ENCODE assay signal across 3 cellular contexts in genomic region chr12:116739381-116739887, GRCh38.
TF ChIP-seq lines count a peak whose summit lies in the region.

No MANE protein-coding gene starts in this region.

TF ChIP-seq in SK-N-SH, 30 proteins besides CTCF, POLR2A, EP300 and RAD21:
- TF ChIP-seq USF1 (IDR thresholded peaks at IDR 0.05; ENCODE audit: borderline replicate concordance, low read depth), result no peak
- TF ChIP-seq ZBTB33 (IDR thresholded peaks at IDR 0.05; ENCODE audit: borderline replicate concordance, low read depth), result no peak
- no peak for TF ChIP-seq MEF2A (IDR thresholded peaks at IDR 0.05; ENCODE audit: borderline replicate concordance, low read depth)
- no peak for TF ChIP-seq RCOR1 (IDR thresholded peaks at IDR 0.05; ENCODE audit: low read length)
- TF ChIP-seq ELF1 (IDR thresholded peaks at IDR 0.05), result no peak
- no peak for TF ChIP-seq RFX5 (IDR thresholded peaks at IDR 0.05; ENCODE audit: low read length)
- no peak for TF ChIP-seq GABPA (IDR thresholded peaks at IDR 0.05; ENCODE audit: low read depth)
- no peak for TF ChIP-seq TAF1 (IDR thresholded peaks at IDR 0.05; ENCODE audit: borderline replicate concordance, low read depth, low read length)
- no peak for TF ChIP-seq POLR2AphosphoS5 (IDR thresholded peaks at IDR 0.05; ENCODE audit: low read depth, low read length)
- no peak for TF ChIP-seq CHD2 (IDR thresholded peaks at IDR 0.05; ENCODE audit: low read length, partially characterized antibody)
- no peak for TF ChIP-seq USF2 (IDR thresholded peaks at IDR 0.05; ENCODE audit: borderline replicate concordance, low read depth, low read length)
TF ChIP-seq in SK-N-SH: peak in this region for 0.

TF ChIP-seq in SK-N-SH treated with all-trans-retinoic acid at 6 μM for 48 hours, 23 proteins besides CTCF, POLR2A, EP300 and RAD21:
- TF ChIP-seq PPARA (CRISPR knock-in tag; IDR thresholded peaks at IDR 0.05; ENCODE audit: borderline replicate concordance), result no peak
- TF ChIP-seq ZNF70 (CRISPR knock-in tag; IDR thresholded peaks at IDR 0.05), result no peak
- TF ChIP-seq GLIS3 (CRISPR knock-in tag; IDR thresholded peaks at IDR 0.05), result no peak
- TF ChIP-seq TSHZ2 (CRISPR knock-in tag; IDR thresholded peaks at IDR 0.05), result no peak
- no peak for TF ChIP-seq ESRRG (CRISPR knock-in tag; IDR thresholded peaks at IDR 0.05)
- no peak for TF ChIP-seq ARNTL (CRISPR knock-in tag; IDR thresholded peaks at IDR 0.05; ENCODE audit: borderline replicate concordance, low read depth)
- TF ChIP-seq ZFP30 (CRISPR knock-in tag; IDR thresholded peaks at IDR 0.05), result no peak
- TF ChIP-seq ZNF565 (CRISPR knock-in tag; conservative IDR thresholded peaks at IDR 0.05; ENCODE audit: low read depth), result no peak
- no peak for TF ChIP-seq CSDC2 (CRISPR knock-in tag; IDR thresholded peaks at IDR 0.05)
- TF ChIP-seq SNAI2 (CRISPR knock-in tag; IDR thresholded peaks at IDR 0.05), result no peak
TF ChIP-seq in SK-N-SH treated with all-trans-retinoic acid at 6 μM for 48 hours: peak in this region for 0.

TF ChIP-seq in K562, 482 proteins besides CTCF, POLR2A, EP300 and RAD21:
- TF ChIP-seq RBM25 (IDR thresholded peaks at IDR 0.05; ENCODE audit: low read depth, low read length, severe bottlenecking) (peak; percentile 47), CREB3L1 (IDR thresholded peaks at IDR 0.05; ENCODE audit: borderline replicate concordance, low read depth) (no peak)
